ENCODE assay signal across 9 cellular contexts in the genomic region with DNA sequence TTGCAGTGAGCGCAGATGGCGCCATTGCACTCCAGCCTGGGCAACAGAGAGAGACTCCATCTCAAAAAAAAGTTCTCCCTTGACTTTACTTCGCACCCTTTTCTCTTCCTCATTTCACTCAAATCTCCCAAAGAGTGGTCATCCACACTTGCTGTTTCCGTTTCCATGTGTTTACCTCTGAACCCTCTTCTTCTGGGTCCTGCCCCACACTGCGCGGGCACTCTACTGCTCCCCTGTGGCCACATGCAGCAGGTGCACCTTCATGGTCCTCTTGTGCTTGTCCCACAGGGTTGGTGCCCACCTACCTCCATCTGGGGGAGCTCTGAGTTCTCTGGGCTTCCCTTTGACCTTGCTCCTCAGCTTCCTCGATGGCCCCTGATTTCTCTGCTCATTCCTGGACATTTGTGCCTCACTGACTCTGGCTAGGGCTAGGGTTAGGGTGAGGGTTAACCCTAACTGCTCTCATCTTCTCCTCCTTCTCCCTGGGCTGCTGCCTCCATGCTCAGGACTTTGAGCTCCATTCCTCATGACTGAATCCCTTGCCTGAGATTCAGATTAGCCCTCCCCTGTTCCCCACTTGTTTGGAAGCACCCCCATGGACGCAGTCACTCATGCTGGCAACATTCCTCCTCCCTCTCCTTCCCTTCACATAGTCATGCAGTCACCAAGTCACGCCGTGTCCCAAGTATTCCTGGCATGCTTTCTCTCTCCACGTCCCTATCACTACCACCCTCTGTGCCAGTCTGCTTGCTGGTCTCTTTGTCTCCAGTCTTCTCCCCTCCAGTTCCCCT. TPM values are rescaled to one million over a fixed set of nuclear protein-coding genes. Genes with fewer than 3 reads are reported as not detected.
DNase-seq lines count a peak whose midpoint lies in the region; TF ChIP-seq lines count a peak whose summit lies in the region.
"Had no signal": no experiment of that assay in that cellular context is flagged by ENCODE, and none has a peak within 500 bp of the region (broad histone marks: within the 10 kb centered on the region; RNA-seq: fewer than 3 reads in every experiment).

No MANE protein-coding gene starts in this region.

- peaks cover 7% of the 10 kb centered on the region for H3K9me3 ChIP-seq in Karpas-422 (ENCODE audit: low read length)

- peaks cover 14% of the 10 kb centered on the region for H3K36me3 Mint-ChIP-seq in neural crest cell (ENCODE audit: low read depth)
- no peaks in the 10 kb centered on the region for H3K36me3 Mint-ChIP-seq in activated T-helper 1 cell treated with anti-CD3 and anti-CD28 coated beads, Interleukin-12 subunit alpha, Interleukin-12 subunit beta, Interleukin-2, Interleukin-4 antibody, amounts not matched to agents 30 ng/mL and 10 ng/mL and 1 ng/mL, durations not matched to agents 14 hours and 24 hours and 36 hours (ENCODE audit: low read depth)

- H3K36me3 ChIP-seq in Karpas-422 (ENCODE audit: insufficient read depth, low read length), result no peaks in the 10 kb centered on the region

- H3K4me1 ChIP-seq in Karpas-422 (ENCODE audit: low read length), result no peaks in the 10 kb centered on the region

- H3K27ac Mint-ChIP-seq in neural crest cell (ENCODE audit: unreplicated experiment), result peak overlapping the region; percentile 20
- H3K27ac Mint-ChIP-seq in activated T-helper 1 cell treated with anti-CD3 and anti-CD28 coated beads, Interleukin-12 subunit alpha, Interleukin-12 subunit beta, Interleukin-2, Interleukin-4 antibody, amounts not matched to agents 30 ng/mL and 10 ng/mL and 1 ng/mL, durations not matched to agents 14 hours and 24 hours and 36 hours, result no peak overlapping the region
- H3K27ac Mint-ChIP-seq: nephron had no signal

- H3K4me3 ChIP-seq in Karpas-422 (ENCODE audit: low read length) (no peak overlapping the region), coronary artery (no peak overlapping the region)

- H3K27me3 Mint-ChIP-seq in neural crest cell (ENCODE audit: low read depth), result no peaks in the 10 kb centered on the region
- H3K27me3 Mint-ChIP-seq in activated T-helper 1 cell treated with anti-CD3 and anti-CD28 coated beads, Interleukin-12 subunit alpha, Interleukin-12 subunit beta, Interleukin-2, Interleukin-4 antibody, amounts not matched to agents 30 ng/mL and 10 ng/mL and 1 ng/mL, durations not matched to agents 14 hours and 24 hours and 36 hours (ENCODE audit: insufficient read depth), result peaks cover 6% of the 10 kb centered on the region

- no peak overlapping the region for H3K9ac ChIP-seq in Karpas-422 (ENCODE audit: low read length)

- H3K9me3 Mint-ChIP-seq in neural crest cell, result peaks cover 16% of the 10 kb centered on the region
- H3K9me3 Mint-ChIP-seq in activated T-helper 1 cell treated with anti-CD3 and anti-CD28 coated beads, Interleukin-12 subunit alpha, Interleukin-12 subunit beta, Interleukin-2, Interleukin-4 antibody, amounts not matched to agents 30 ng/mL and 10 ng/mL and 1 ng/mL, durations not matched to agents 14 hours and 24 hours and 36 hours, result peaks cover 20% of the 10 kb centered on the region

- no peaks in the 10 kb centered on the region for H4K20me1 ChIP-seq in Karpas-422 (ENCODE audit: insufficient read depth, low read depth, low read length)

- TF ChIP-seq CTCF in GM10266 (IDR thresholded peaks at IDR 0.05; ENCODE audit: control insufficient read depth, insufficient read depth, low read depth, missing control alignments) (peak; percentile 58), coronary artery (IDR thresholded peaks at IDR 0.05) (peak; percentile 55), neural crest cell (conservative IDR thresholded peaks at IDR 0.05) (peak; percentile 56)

- no peaks in the 10 kb centered on the region for H3K79me2 ChIP-seq in Karpas-422 (ENCODE audit: low read length)

- H3K4me3 Mint-ChIP-seq in neural crest cell, result no peak overlapping the region
- H3K4me3 Mint-ChIP-seq in activated T-helper 1 cell treated with anti-CD3 and anti-CD28 coated beads, Interleukin-12 subunit alpha, Interleukin-12 subunit beta, Interleukin-2, Interleukin-4 antibody, amounts not matched to agents 30 ng/mL and 10 ng/mL and 1 ng/mL, durations not matched to agents 14 hours and 24 hours and 36 hours, result no peak overlapping the region
- H3K4me3 Mint-ChIP-seq: nephron had no signal

- H3K27ac ChIP-seq in Karpas-422 (ENCODE audit: low read length) (no peak overlapping the region), coronary artery (no peak overlapping the region)

- no peaks in the 10 kb centered on the region for H3K9me2 ChIP-seq in Karpas-422 (replicated peaks; ENCODE audit: insufficient read depth, low read length)

- no peaks in the 10 kb centered on the region; the same call in 1 of the 2 replicates for H3K27me3 ChIP-seq in Karpas-422 (ENCODE audit: low read length)

- no peak overlapping the region for H3K4me2 ChIP-seq in Karpas-422 (ENCODE audit: low read depth, low read length, poor library complexity, severe bottlenecking)

- no peak overlapping the region for H2AFZ ChIP-seq in Karpas-422 (ENCODE audit: low read length)

- H3K4me1 Mint-ChIP-seq in neural crest cell, result peaks cover 25% of the 10 kb centered on the region
- no peaks in the 10 kb centered on the region for H3K4me1 Mint-ChIP-seq in activated T-helper 1 cell treated with anti-CD3 and anti-CD28 coated beads, Interleukin-12 subunit alpha, Interleukin-12 subunit beta, Interleukin-2, Interleukin-4 antibody, amounts not matched to agents 30 ng/mL and 10 ng/mL and 1 ng/mL, durations not matched to agents 14 hours and 24 hours and 36 hours (ENCODE audit: low read depth)

- DNase-seq in GM10266 (ENCODE audit: extremely low spot score) (peak; percentile 45), Karpas-422 (peak; percentile 81), coronary artery (ENCODE audit: low spot score) (no peak), neural crest cell (ENCODE audit: low read depth, low spot score) (no peak), HK-2 (ENCODE audit: unreplicated experiment) (no peak), cortex of kidney (lab: John Stamatoyannopoulos, UW) (no peak)
- no peak for DNase-seq in activated T-helper 1 cell treated with anti-CD3 and anti-CD28 coated beads, Interleukin-12 subunit alpha, Interleukin-12 subunit beta, Interleukin-2, Interleukin-4 antibody, amounts not matched to agents 30 ng/mL and 10 ng/mL and 1 ng/mL, durations not matched to agents 14 hours and 24 hours and 36 hours (ENCODE audit: low spot score)
- DNase-seq in effector CD4-positive, alpha-beta T cell, result no peak

- intact Hi-C loops in activated T-helper 1 cell treated with anti-CD3 and anti-CD28 coated beads, Interleukin-12 subunit alpha, Interleukin-12 subunit beta, Interleukin-2, Interleukin-4 antibody, amounts not matched to agents 30 ng/mL and 10 ng/mL and 1 ng/mL, durations not matched to agents 14 hours and 24 hours and 36 hours (cut with micrococcal nuclease), result no loop called here

RNA-seq across cellular contexts. Expression of a gene that starts 26.6 kb away (rescaled TPM):
- total RNA-seq in Karpas-422 (2014; rRNA removed; shearing (Covaris generic); ENCODE audit: low replicate concordance), result not detected in 2 replicates
- total RNA-seq in neural crest cell, result 0.33 and 0.52 TPM in 2 replicates
- total RNA-seq in activated T-helper 1 cell treated with anti-CD3 and anti-CD28 coated beads, Interleukin-12 subunit alpha, Interleukin-12 subunit beta, Interleukin-2, Interleukin-4 antibody, amounts not matched to agents 30 ng/mL and 10 ng/mL and 1 ng/mL, durations not matched to agents 14 hours and 24 hours and 36 hours, result not detected in 2 replicates

Comparison
In these comparisons a context has a peak if more than half of its experiments do, and no peak if none do; other contexts are left out.
1. DNase-seq: peak in GM10266 (single experiment) and Karpas-422 (single experiment); none in coronary artery (single experiment), neural crest cell (single experiment), activated T-helper 1 cell treated with anti-CD3 and anti-CD28 coated beads, Interleukin-12 subunit alpha, Interleukin-12 subunit beta, Interleukin-2, Interleukin-4 antibody, amounts not matched to agents 30 ng/mL and 10 ng/mL and 1 ng/mL, durations not matched to agents 14 hours and 24 hours and 36 hours (single experiment), HK-2 (single experiment), cortex of kidney (single experiment) and effector CD4-positive, alpha-beta T cell (single experiment).
2. Peak in every context shown above with its lines, with median percentiles within 50 percentile points of each other: CTCF ChIP-seq.